Comparison of ENCODE assay signal across 1 cellular context in the genomic region with DNA sequence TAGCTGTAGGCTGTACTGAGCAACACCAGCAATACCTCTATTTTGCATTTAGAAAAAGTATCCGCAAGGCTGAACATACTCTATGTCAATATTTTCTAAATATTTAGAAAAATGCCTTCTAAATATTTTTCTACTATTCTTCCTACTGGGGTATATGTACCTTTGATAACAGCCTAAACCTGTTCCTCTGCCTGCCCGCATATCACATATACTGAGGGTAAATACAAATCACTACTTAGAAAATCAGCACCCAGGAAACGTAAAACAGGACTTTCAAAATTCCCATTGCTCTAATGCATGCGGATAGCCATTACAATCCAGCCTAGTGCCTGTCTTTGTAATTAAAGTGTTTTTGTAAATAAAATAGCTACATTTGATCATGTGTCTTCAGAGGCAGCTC.
TF ChIP-seq lines count a peak whose summit lies in the region.

No MANE protein-coding gene starts in this region.

TF ChIP-seq in SK-N-SH treated with all-trans-retinoic acid at 6 μM for 48 hours, 23 proteins besides CTCF, POLR2A, EP300 and RAD21 (continued from another document):
- TF ChIP-seq, protein P1, sequence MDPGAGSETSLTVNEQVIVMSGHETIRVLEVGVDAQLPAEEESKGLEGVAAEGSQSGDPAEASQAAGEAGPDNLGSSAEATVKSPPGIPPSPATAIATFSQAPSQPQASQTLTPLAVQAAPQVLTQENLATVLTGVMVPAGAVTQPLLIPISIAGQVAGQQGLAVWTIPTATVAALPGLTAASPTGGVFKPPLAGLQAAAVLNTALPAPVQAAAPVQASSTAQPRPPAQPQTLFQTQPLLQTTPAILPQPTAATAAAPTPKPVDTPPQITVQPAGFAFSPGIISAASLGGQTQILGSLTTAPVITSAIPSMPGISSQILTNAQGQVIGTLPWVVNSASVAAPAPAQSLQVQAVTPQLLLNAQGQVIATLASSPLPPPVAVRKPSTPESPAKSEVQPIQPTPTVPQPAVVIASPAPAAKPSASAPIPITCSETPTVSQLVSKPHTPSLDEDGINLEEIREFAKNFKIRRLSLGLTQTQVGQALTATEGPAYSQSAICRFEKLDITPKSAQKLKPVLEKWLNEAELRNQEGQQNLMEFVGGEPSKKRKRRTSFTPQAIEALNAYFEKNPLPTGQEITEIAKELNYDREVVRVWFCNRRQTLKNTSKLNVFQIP (CRISPR knock-in tag; IDR thresholded peaks at IDR 0.05; ENCODE audit: borderline replicate concordance, low read depth) = no peak
- TF ChIP-seq PPARA (CRISPR knock-in tag; IDR thresholded peaks at IDR 0.05; ENCODE audit: borderline replicate concordance) (no peak), ZNF565 (CRISPR knock-in tag; conservative IDR thresholded peaks at IDR 0.05; ENCODE audit: low read depth) (no peak), SNAI2 (CRISPR knock-in tag; IDR thresholded peaks at IDR 0.05) (no peak)
